In the genomic region with DNA sequence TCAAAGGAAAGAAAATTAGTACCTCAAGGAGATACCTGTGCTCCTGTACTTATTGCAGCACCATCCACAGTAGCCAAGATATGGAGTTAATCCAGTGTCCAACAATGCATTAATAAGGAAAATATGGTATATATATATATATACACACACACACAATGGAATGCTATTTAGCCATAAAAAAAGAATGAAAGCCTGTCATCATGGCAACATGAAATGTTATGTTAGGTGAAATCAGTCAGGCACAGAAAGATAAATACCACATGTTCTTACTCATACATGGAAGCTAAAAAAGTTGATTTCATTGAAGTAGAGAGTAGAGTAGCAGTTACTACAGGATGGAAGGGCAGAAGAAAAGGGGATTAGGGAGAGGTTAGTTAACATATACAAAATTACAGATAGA, we compare ENCODE assay signal across 17 cellular contexts.
DNase-seq lines count a peak whose midpoint lies in the region; ATAC-seq, FAIRE-seq and TF ChIP-seq lines count a peak whose summit lies in the region.
"Had no signal": no experiment of that assay in that cellular context is flagged by ENCODE, and none has a peak within 500 bp of the region (broad histone marks: within the 10 kb centered on the region; RNA-seq: fewer than 3 reads in every experiment).

No MANE protein-coding gene starts in this region.

- no peaks in the 10 kb centered on the region for H3K36me3 Mint-ChIP-seq in endothelial cell (ENCODE audit: low read depth, unreplicated experiment)

- FAIRE-seq in RCC 7860 (lab: Jason Lieb, UNC) (peak; percentile 35), bronchial epithelial cell (lab: Jason Lieb, UNC) (no peak)
- FAIRE-seq: GM12878, GM18507 had no signal

- H3K27ac Mint-ChIP-seq in endothelial cell (ENCODE audit: unreplicated experiment), result no peak overlapping the region
- no peak overlapping the region for H3K27ac Mint-ChIP-seq in stimulated activated naive CD8-positive, alpha-beta T cell treated with anti-CD3 and anti-CD28 coated beads, Interleukin-15, amount 100 ng/mL, for 72 hours

- H3K36me3 ChIP-seq in bronchial epithelial cell (ENCODE audit: control insufficient read depth, insufficient read depth, low read length), result no peaks in the 10 kb centered on the region
- H3K36me3 ChIP-seq: BLaER1 treated with 17β-estradiol and CSF1 and Interleukin-3, amounts not matched to agents 10 nM and 100 nM; HAP-1 had no signal

- peak; percentile 34 for ATAC-seq in foreskin keratinocyte
- ATAC-seq in HG02970 (IDR thresholded peaks at IDR 0.05; ENCODE audit: low FRiP score, unreplicated experiment), result no peak
- ATAC-seq in stimulated activated naive CD8-positive, alpha-beta T cell treated with anti-CD3 and anti-CD28 coated beads, Interleukin-15, amount 100 ng/mL, for 72 hours, result no peak
- ATAC-seq: GM12878, Right ventricle myocardium inferior had no signal

- H3K27me3 ChIP-seq in bronchial epithelial cell (ENCODE audit: control insufficient read depth, insufficient read depth, low read length) (no peaks in the 10 kb centered on the region), foreskin keratinocyte (no peaks in the 10 kb centered on the region)
- H3K27me3 ChIP-seq: BLaER1 treated with 17β-estradiol and CSF1 and Interleukin-3, amounts not matched to agents 10 nM and 100 nM had no signal

- no peaks in the 10 kb centered on the region for H3K27me3 Mint-ChIP-seq in endothelial cell (ENCODE audit: unreplicated experiment)
- H3K27me3 Mint-ChIP-seq in stimulated activated naive CD8-positive, alpha-beta T cell treated with anti-CD3 and anti-CD28 coated beads, Interleukin-15, amount 100 ng/mL, for 72 hours, result no peaks in the 10 kb centered on the region

- H3K4me1 ChIP-seq in foreskin keratinocyte, result no peaks in the 10 kb centered on the region
- H3K4me1 ChIP-seq: BLaER1 treated with 17β-estradiol and CSF1 and Interleukin-3, amounts not matched to agents 10 nM and 100 nM; HAP-1 had no signal

- H3K4me3 Mint-ChIP-seq in endothelial cell (ENCODE audit: unreplicated experiment), result no peak overlapping the region
- H3K4me3 Mint-ChIP-seq in stimulated activated naive CD8-positive, alpha-beta T cell treated with anti-CD3 and anti-CD28 coated beads, Interleukin-15, amount 100 ng/mL, for 72 hours, result no peak overlapping the region

- no peaks in the 10 kb centered on the region for H3K9me3 Mint-ChIP-seq in endothelial cell (ENCODE audit: unreplicated experiment)
- H3K9me3 Mint-ChIP-seq in stimulated activated naive CD8-positive, alpha-beta T cell treated with anti-CD3 and anti-CD28 coated beads, Interleukin-15, amount 100 ng/mL, for 72 hours, result peaks cover 0 to 4% of the 10 kb centered on the region in 2 donors

- no peaks in the 10 kb centered on the region for H3K4me1 Mint-ChIP-seq in endothelial cell (ENCODE audit: unreplicated experiment)
- no peaks in the 10 kb centered on the region for H3K4me1 Mint-ChIP-seq in stimulated activated naive CD8-positive, alpha-beta T cell treated with anti-CD3 and anti-CD28 coated beads, Interleukin-15, amount 100 ng/mL, for 72 hours

- H3K27ac ChIP-seq in foreskin keratinocyte, result no peak overlapping the region
- H3K27ac ChIP-seq: BLaER1 treated with 17β-estradiol and CSF1 and Interleukin-3, amounts not matched to agents 10 nM and 100 nM; SK-N-MC had no signal

- TF ChIP-seq CTCF in bronchial epithelial cell (IDR thresholded peaks at IDR 0.05; ENCODE audit: insufficient read depth, low read length, severe bottlenecking) (no peak), foreskin keratinocyte (conservative IDR thresholded peaks at IDR 0.05) (no peak), endothelial cell (IDR thresholded peaks at IDR 0.05; ENCODE audit: unreplicated experiment) (no peak)

- DNase-seq in RCC 7860 (ENCODE audit: low spot score) (peak; percentile 59), bronchial epithelial cell (ENCODE audit: low read depth) (peak; percentile 48), foreskin keratinocyte (peak; percentile 28 to 62), 8988T (no peak), endothelial cell (ENCODE audit: low spot score) (no peak)
- DNase-seq in stimulated activated naive CD8-positive, alpha-beta T cell treated with anti-CD3 and anti-CD28 coated beads, Interleukin-15, amount 100 ng/mL, for 72 hours, result no peak
- DNase-seq: DMS 273 treated with DMSO at 0.1 percent for 48 hours, NCI-H1048, NCI-H2107, NCI-H446 had no signal

- H3K4me3 ChIP-seq in bronchial epithelial cell (ENCODE audit: low read depth, low read length), result no peak overlapping the region
- H3K4me3 ChIP-seq: BLaER1 treated with 17β-estradiol and CSF1 and Interleukin-3, amounts not matched to agents 10 nM and 100 nM; GM12878; HAP-1; SK-N-MC had no signal

Comparison
In these comparisons a context has a peak if more than half of its experiments do, and no peak if none do; other contexts are left out.
1. DNase-seq: peak in RCC 7860 (single experiment), bronchial epithelial cell (single experiment) and foreskin keratinocyte (2 of 2); none in 8988T (single experiment), endothelial cell (single experiment) and stimulated activated naive CD8-positive, alpha-beta T cell treated with anti-CD3 and anti-CD28 coated beads, Interleukin-15, amount 100 ng/mL, for 72 hours (0 of 2).